In genomic region chr1:196734006-196734405, GRCh38 we compare ENCODE assay signal across 24 cellular contexts. TPM values are rescaled to one million over a fixed set of nuclear protein-coding genes. Genes with fewer than 3 reads are reported as not detected.
DNase-seq lines count a peak whose midpoint lies in the region; ATAC-seq, FAIRE-seq and TF ChIP-seq lines count a peak whose summit lies in the region.
"Had no signal": no experiment of that assay in that cellular context is flagged by ENCODE, and none has a peak within 500 bp of the region (broad histone marks: within the 10 kb centered on the region; RNA-seq: fewer than 3 reads in every experiment).

No MANE protein-coding gene starts in this region.

- no peak overlapping the region for H4K91ac ChIP-seq in H9 (ENCODE audit: insufficient read length, low read depth, low read length)

- ATAC-seq in GM21576 (IDR thresholded peaks at IDR 0.05; ENCODE audit: unreplicated experiment), result no peak
- ATAC-seq: HCT116 had no signal

- H3T11ph ChIP-seq in H9 (ENCODE audit: low read length), result no peak overlapping the region

- no TSS peak for BruUV-seq in OCI-LY7 (replicated peaks; lab: Mats Ljungman, UMichigan)

- no peaks in the 10 kb centered on the region for H3K27me3 ChIP-seq in H9 (ENCODE audit: insufficient read depth, low read length)
- H3K27me3 ChIP-seq in SU-DHL-6 (ENCODE audit: low read length), result no peaks in the 10 kb centered on the region
- no peaks in the 10 kb centered on the region for H3K27me3 ChIP-seq in sigmoid colon

- no peak for TF ChIP-seq POLR2A in sigmoid colon (IDR thresholded peaks at IDR 0.05)

- H3K9me2 ChIP-seq in SU-DHL-6 (replicated peaks; ENCODE audit: insufficient read depth, low read length) (no peaks in the 10 kb centered on the region), OCI-LY7 (ENCODE audit: insufficient read depth, low read length) (no peaks in the 10 kb centered on the region)

- H2BK20ac ChIP-seq in H9 (ENCODE audit: low read depth, low read length, poor library complexity, severe bottlenecking), result no peak overlapping the region

- no peak overlapping the region for H2AK5ac ChIP-seq in H9 (ENCODE audit: insufficient read length, low read length)

- H3K23ac ChIP-seq in H9 (ENCODE audit: insufficient read length, low read depth, low read length), result no peak overlapping the region

- CTCF ChIA-PET in OCI-LY7 (lab: Charles Lee; ENCODE audit: unreplicated experiment), result no interaction called here

- no peaks in the 10 kb centered on the region; the same call in 1 of the 2 replicates for H3K27me3 Mint-ChIP-seq in H9 (ENCODE audit: low read depth)
- no peaks in the 10 kb centered on the region for H3K27me3 Mint-ChIP-seq in osteocyte (ENCODE audit: unreplicated experiment)
- H3K27me3 Mint-ChIP-seq: CD4-positive, CD25-positive, alpha-beta regulatory T cell; CD8-positive, alpha-beta memory T cell; IgD-negative memory B cell had no signal

- no peak overlapping the region for H2BK5ac ChIP-seq in H9 (ENCODE audit: insufficient read length, low read length)

- peak overlapping the region; percentile 52 for H2AFZ ChIP-seq in H9 (ENCODE audit: low read length)
- peak overlapping the region; percentile 49 for H2AFZ ChIP-seq in SU-DHL-6 (ENCODE audit: low read depth, low read length, severe bottlenecking)
- no peak overlapping the region for H2AFZ ChIP-seq in OCI-LY7 (ENCODE audit: low read length)

- H3K27ac ChIP-seq in H9 (ENCODE audit: insufficient read length, low read depth, low read length), result no peak overlapping the region
- no peak overlapping the region for H3K27ac ChIP-seq in SU-DHL-6 (ENCODE audit: low read depth, low read length)
- peak overlapping the region in 3 of 4 donors; percentile 18 to 62 (median 40) for H3K27ac ChIP-seq in sigmoid colon
- no peak overlapping the region for H3K27ac ChIP-seq in OCI-LY7 (ENCODE audit: low read depth, low read length, poor library complexity, severe bottlenecking)

- H3K14ac ChIP-seq in H9 (ENCODE audit: insufficient read depth, low read length), result no peak overlapping the region

- no peak overlapping the region for H2BK12ac ChIP-seq in H9 (ENCODE audit: insufficient read length, low read depth, low read length)

- H2BK15ac ChIP-seq in H9 (ENCODE audit: low read depth, low read length), result no peak overlapping the region

- H3K4me2 ChIP-seq in H9 (ENCODE audit: insufficient read depth, insufficient read length, low read length) (no peak overlapping the region), SU-DHL-6 (ENCODE audit: low read depth, low read length, poor library complexity, severe bottlenecking) (no peak overlapping the region), OCI-LY7 (ENCODE audit: low read length) (no peak overlapping the region)

- no peak overlapping the region for H2BK120ac ChIP-seq in H9 (ENCODE audit: low read depth, low read length, poor library complexity, severe bottlenecking)

- no peaks in the 10 kb centered on the region for H3K4me1 ChIP-seq in H9 (ENCODE audit: insufficient read depth, low read length)
- peaks cover 0 to 10% (median 10%) of the 10 kb centered on the region in 4 donors for H3K4me1 ChIP-seq in sigmoid colon
- H3K4me1 ChIP-seq in OCI-LY7 (ENCODE audit: insufficient read depth, low read length, poor library complexity, severe bottlenecking), result no peaks in the 10 kb centered on the region
- H3K4me1 ChIP-seq: BE2C, Caco-2 had no signal

- H3K4me3 Mint-ChIP-seq in H9, result no peak overlapping the region
- no peak overlapping the region for H3K4me3 Mint-ChIP-seq in osteocyte (ENCODE audit: unreplicated experiment)
- H3K4me3 Mint-ChIP-seq: CD4-positive, CD25-positive, alpha-beta regulatory T cell; CD8-positive, alpha-beta memory T cell; HFFc6; IgD-negative memory B cell had no signal

- no peak overlapping the region for H3K4me3 ChIP-seq in SU-DHL-6 (ENCODE audit: insufficient read depth, low read length, poor library complexity, severe bottlenecking)
- no peak overlapping the region for H3K4me3 ChIP-seq in sigmoid colon
- no peak overlapping the region for H3K4me3 ChIP-seq in OCI-LY7 (ENCODE audit: low read depth, low read length, poor library complexity, severe bottlenecking)

- H4K5ac ChIP-seq in H9 (ENCODE audit: insufficient read length, low read depth, low read length), result no peak overlapping the region

- H3K9me3 Mint-ChIP-seq in H9, result peaks cover 13 to 18% of the 10 kb centered on the region in 2 experiments
- peaks cover 12% of the 10 kb centered on the region for H3K9me3 Mint-ChIP-seq in osteocyte (ENCODE audit: unreplicated experiment)
- H3K9me3 Mint-ChIP-seq: HFFc6 had no signal

- POLR2A ChIA-PET in OCI-LY7 (lab: Charles Lee), result no interaction called here

- H3K9ac ChIP-seq in H9 (ENCODE audit: extremely low read depth, insufficient read length, low read length), result no peak overlapping the region
- H3K9ac ChIP-seq in SU-DHL-6 (ENCODE audit: low read length), result no peak overlapping the region

- H3K23me2 ChIP-seq in H9 (ENCODE audit: insufficient read length, low read depth, low read length, poor library complexity, severe bottlenecking), result no peaks in the 10 kb centered on the region

- H4K20me1 ChIP-seq in H9 (ENCODE audit: control insufficient read depth, insufficient read depth, insufficient read length) (no peaks in the 10 kb centered on the region), SU-DHL-6 (ENCODE audit: low read depth, low read length) (no peaks in the 10 kb centered on the region), OCI-LY7 (ENCODE audit: insufficient read depth, low read length) (no peaks in the 10 kb centered on the region)

- no peak overlapping the region for H3K56ac ChIP-seq in H9 (ENCODE audit: insufficient read length, low read depth, low read length)

- H3K36me3 Mint-ChIP-seq in H9 (ENCODE audit: insufficient read depth in 1 of 3, low read depth in 3 of 3) (peaks cover 6 to 12% (median 11%) of the 10 kb centered on the region in 3 experiments), osteocyte (ENCODE audit: unreplicated experiment) (peaks cover 73% of the 10 kb centered on the region)
- H3K36me3 Mint-ChIP-seq: CD4-positive, CD25-positive, alpha-beta regulatory T cell; IgD-negative memory B cell had no signal

- no peak overlapping the region for H3K4ac ChIP-seq in H9 (ENCODE audit: low read depth, low read length)

- intact Hi-C loops in sigmoid colon (cut with DNase I), result no loop called here
- intact Hi-C loops in OCI-LY7 (cut with micrococcal nuclease; ENCODE audit: unreplicated experiment), result no loop called here

- H3K27ac Mint-ChIP-seq in H9 (no peak overlapping the region; a peak in 2 of 7 replicates), osteocyte (ENCODE audit: unreplicated experiment) (no peak overlapping the region)
- H3K27ac Mint-ChIP-seq: CD8-positive, alpha-beta memory T cell; HFFc6; IgD-negative memory B cell had no signal

- peaks cover 6% of the 10 kb centered on the region in 2 experiments for H3K4me1 Mint-ChIP-seq in H9
- no peaks in the 10 kb centered on the region for H3K4me1 Mint-ChIP-seq in osteocyte (ENCODE audit: unreplicated experiment)
- H3K4me1 Mint-ChIP-seq: CD4-positive, CD25-positive, alpha-beta regulatory T cell; CD8-positive, alpha-beta memory T cell had no signal

- H3K79me1 ChIP-seq in H9 (ENCODE audit: insufficient read depth, low read depth, low read length, poor library complexity, severe bottlenecking), result no peaks in the 10 kb centered on the region

- no peaks in the 10 kb centered on the region for H3K9me3 ChIP-seq in H9 (ENCODE audit: control insufficient read depth, low read depth, low read length)
- peaks cover 11% of the 10 kb centered on the region for H3K9me3 ChIP-seq in SU-DHL-6 (ENCODE audit: insufficient read depth, low read length)
- peaks cover 0 to 6% (median 0%) of the 10 kb centered on the region in 4 donors for H3K9me3 ChIP-seq in sigmoid colon
- H3K9me3 ChIP-seq in OCI-LY7 (ENCODE audit: low read length), result no peaks in the 10 kb centered on the region
- H3K9me3 ChIP-seq: BE2C had no signal

- no peak overlapping the region for H4K8ac ChIP-seq in H9 (replicated peaks; ENCODE audit: insufficient read length, low read depth, low read length)

- no peaks in the 10 kb centered on the region for H3F3A ChIP-seq in SU-DHL-6 (ENCODE audit: insufficient read depth)

- peak; percentile 6 for FAIRE-seq in D721Med (lab: Jason Lieb, UNC)
- FAIRE-seq: A204.1, H54, HTR-8/SVneo had no signal

- no peak overlapping the region for H3K18ac ChIP-seq in H9 (ENCODE audit: insufficient read length, low read depth, low read length)

- TF ChIP-seq EP300 in sigmoid colon (IDR thresholded peaks at IDR 0.05), result no peak

- no peaks in the 10 kb centered on the region for H3K36me3 ChIP-seq in SU-DHL-6 (ENCODE audit: low read length)
- no peaks in the 10 kb centered on the region for H3K36me3 ChIP-seq in sigmoid colon
- no peaks in the 10 kb centered on the region for H3K36me3 ChIP-seq in OCI-LY7 (ENCODE audit: insufficient read depth, low read length)
- H3K36me3 ChIP-seq: BE2C had no signal

- DNase-seq in D721Med (ENCODE audit: insufficient read length, low spot score) (no peak), H9 (no peak), sigmoid colon (no peak), OCI-LY7 (ENCODE audit: low spot score) (no peak), osteocyte (ENCODE audit: extremely low spot score, unreplicated experiment) (no peak)
- DNase-seq: ACHN; BE2C; C1 segment of cervical spinal cord; Caco-2; CD4-positive, CD25-positive, alpha-beta regulatory T cell; CD8-positive, alpha-beta memory T cell; DMS153; DMS79; GF-D8; HFFc6; KBM-7 had no signal

- TF ChIP-seq CTCF in D721Med (IDR thresholded peaks at IDR 0.05; ENCODE audit: insufficient read depth, missing control alignments), result no peak
- TF ChIP-seq CTCF in H9 (conservative IDR thresholded peaks at IDR 0.05), result no peak
- TF ChIP-seq CTCF in SU-DHL-6 (IDR thresholded peaks at IDR 0.05; ENCODE audit: insufficient read depth, low read length, poor library complexity, severe bottlenecking), result no peak
- TF ChIP-seq CTCF in sigmoid colon (IDR thresholded peaks at IDR 0.05), result no peak
- TF ChIP-seq CTCF in OCI-LY7 (conservative IDR thresholded peaks at IDR 0.05; ENCODE audit: low read length), result no peak
- TF ChIP-seq CTCF in osteocyte (IDR thresholded peaks at IDR 0.05), result no peak

- H3K79me2 ChIP-seq in H9 (ENCODE audit: insufficient read depth, low read length) (no peaks in the 10 kb centered on the region), SU-DHL-6 (ENCODE audit: insufficient read depth, low read length) (no peaks in the 10 kb centered on the region), OCI-LY7 (ENCODE audit: insufficient read depth, low read depth, low read length) (no peaks in the 10 kb centered on the region)

RNA-seq across cellular contexts. Expression of gene CFHR3, which starts 40.6 kb away (rescaled TPM):
- 0.81 and 1.4 TPM in 2 replicates for total RNA-seq in H9 (2021)
- under 1 TPM in 1 of 4 donors, not detected in 3; 0.36 TPM for total RNA-seq in sigmoid colon
- under 1 TPM in 1 of 3 donors, not detected in 2; 0.09 TPM for polyA plus RNA-seq in sigmoid colon
- not detected in 2 replicates for total RNA-seq in OCI-LY7 (2014; rRNA removed; shearing (Covaris generic))
- total RNA-seq in OCI-LY7 (2022), result not detected in 2 replicates
- 0.42 and 0.54 TPM in 2 replicates for total RNA-seq in osteocyte
- total RNA-seq: Caco-2; CD4-positive, CD25-positive, alpha-beta regulatory T cell; CD8-positive, alpha-beta memory T cell; Daoy; HFFc6 had no signal
- polyA plus RNA-seq: CD4-positive, CD25-positive, alpha-beta regulatory T cell; CD8-positive, alpha-beta memory T cell; IgD-negative memory B cell had no signal

Comparison
In these comparisons a context has a peak if more than half of its experiments do, and no peak if none do; other contexts are left out.
1. H3K27ac ChIP-seq: peak in sigmoid colon (3 of 4); none in H9 (single experiment), SU-DHL-6 (single experiment) and OCI-LY7 (single experiment).